Comparison of ENCODE assay signal across 14 cellular contexts in the genomic region with DNA sequence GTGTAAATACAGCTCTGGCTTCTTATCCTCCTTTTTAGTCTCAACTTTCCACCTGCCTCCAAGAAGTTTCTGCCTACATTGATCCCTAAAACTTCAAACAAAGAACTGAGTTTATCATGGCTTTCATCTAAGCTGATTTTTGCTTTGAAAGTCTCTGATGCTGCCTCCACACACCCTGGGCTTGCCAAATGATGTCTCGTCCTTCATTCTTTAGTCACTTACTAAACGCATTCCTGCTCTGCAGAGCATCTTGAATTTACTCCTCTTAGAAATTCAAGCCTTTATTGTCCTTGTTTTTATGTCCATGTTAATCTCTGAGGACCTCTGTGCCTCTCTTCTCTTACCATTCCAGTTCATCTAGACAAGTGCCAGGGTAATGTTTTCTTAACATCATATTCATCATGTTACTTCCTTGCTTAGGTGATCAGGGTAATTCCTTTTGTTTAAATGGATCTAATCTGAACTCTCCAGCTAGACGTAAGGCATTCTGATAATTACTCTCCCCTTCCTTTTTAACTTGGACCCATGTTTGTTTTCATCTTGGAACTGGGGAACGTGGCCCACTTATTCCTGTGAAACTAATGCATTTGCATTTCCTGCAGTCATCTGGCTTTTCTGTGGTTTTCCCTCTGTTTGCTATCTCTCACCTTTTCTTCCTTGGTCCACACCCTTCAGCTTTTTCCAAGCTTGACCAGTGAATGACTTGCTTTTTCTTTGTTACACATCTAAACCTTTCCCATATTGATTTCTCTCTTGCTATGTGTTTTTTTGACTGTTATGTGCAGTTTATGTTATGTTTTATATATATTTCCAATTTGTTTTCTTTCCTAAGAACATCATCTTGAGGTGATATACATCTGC. TPM values are rescaled to one million over a fixed set of nuclear protein-coding genes. Genes with fewer than 3 reads are reported as not detected.
DNase-seq lines count a peak whose midpoint lies in the region; ATAC-seq, FAIRE-seq and TF ChIP-seq lines count a peak whose summit lies in the region.
"Had no signal": no experiment of that assay in that cellular context is flagged by ENCODE, and none has a peak within 500 bp of the region (broad histone marks: within the 10 kb centered on the region; RNA-seq: fewer than 3 reads in every experiment).

No MANE protein-coding gene starts in this region.

- POLR2A ChIA-PET in A549 (lab: Yijun Ruan, JAX): no interaction called here
- POLR2A ChIA-PET in CD4-positive, alpha-beta memory T cell (lab: Charles Lee; ENCODE audit: partially characterized antibody): no interaction called here

- H3K36me3 Mint-ChIP-seq in dendritic cell treated with granulocyte-macrophage colony-stimulating factor and Interleukin-4, amounts not matched to agents 40 ng/mL and 50 ng/mL, for 4 days (ENCODE audit: low read depth): peaks cover 38% of the 10 kb centered on the region
- peaks cover 23% of the 10 kb centered on the region for H3K36me3 Mint-ChIP-seq in nephron progenitor cell (ENCODE audit: low read depth)
- H3K36me3 Mint-ChIP-seq in CD4-positive, alpha-beta memory T cell: peaks cover 8 to 27% of the 10 kb centered on the region in 2 donors

- FAIRE-seq in A549 (lab: Jason Lieb, UNC): peak; percentile 86
- FAIRE-seq: keratinocyte had no signal

- H3K4me1 Mint-ChIP-seq in dendritic cell treated with granulocyte-macrophage colony-stimulating factor and Interleukin-4, amounts not matched to agents 40 ng/mL and 50 ng/mL, for 4 days (ENCODE audit: low read depth): peaks cover 41% of the 10 kb centered on the region
- H3K4me1 Mint-ChIP-seq in nephron progenitor cell: peaks cover 58% of the 10 kb centered on the region
- peaks cover 5 to 11% (median 8%) of the 10 kb centered on the region in 4 donors for H3K4me1 Mint-ChIP-seq in CD4-positive, alpha-beta memory T cell

- no peak for TF ChIP-seq RAD21 in A549 (conservative IDR thresholded peaks at IDR 0.05 in 1 of 2, IDR thresholded peaks at IDR 0.05 in 1 of 2)

- H3K4me3 ChIP-seq in A549: no peak overlapping the region
- no peak overlapping the region for H3K4me3 ChIP-seq in HUES64 (ENCODE audit: low read length)
- no peak overlapping the region for H3K4me3 ChIP-seq in CD4-positive, alpha-beta memory T cell (ENCODE audit: low read length in 2 of 2)
- H3K4me3 ChIP-seq: SJCRH30 had no signal

- TF ChIP-seq CTCF in A549 (IDR thresholded peaks at IDR 0.05) (no peak), nephron progenitor cell (IDR thresholded peaks at IDR 0.05) (no peak)

- peak overlapping the region; percentile 7; the same call in 1 of the 2 replicates for H3K9ac ChIP-seq in HUES64 (ENCODE audit: low read depth, low read length)

- H3K27ac Mint-ChIP-seq in dendritic cell treated with granulocyte-macrophage colony-stimulating factor and Interleukin-4, amounts not matched to agents 40 ng/mL and 50 ng/mL, for 4 days: peak overlapping the region; percentile 80
- H3K27ac Mint-ChIP-seq in nephron progenitor cell: peak overlapping the region; percentile 16
- peak overlapping the region in 1 of 7 donors; percentile 17 for H3K27ac Mint-ChIP-seq in CD4-positive, alpha-beta memory T cell
- H3K27ac Mint-ChIP-seq: activated naive CD4-positive, alpha-beta T cell treated with anti-CD3 and anti-CD28 coated beads, Interleukin-2, amount 50 U/mL, for 24 hours had no signal

- peak overlapping the region; percentile 32 for H3K4me2 ChIP-seq in A549

- H3K27ac ChIP-seq in A549 (peak overlapping the region; percentile 37 to 74), HUES64 (ENCODE audit: low read depth, low read length) (peak overlapping the region; percentile 89)
- H3K27ac ChIP-seq in CD4-positive, alpha-beta memory T cell (ENCODE audit: low read depth, low read length): no peak overlapping the region
- H3K27ac ChIP-seq: foreskin keratinocyte had no signal

- CTCF ChIA-PET in A549 (lab: Yijun Ruan, JAX): interaction anchor here (0.6 to 2.5 kb wide), 15 partner anchors 10 to 1075 kb away, joined by 3 to 20 read pairs (median 5); no protein-coding TSS in a partner anchor
- CTCF ChIA-PET in CD4-positive, alpha-beta memory T cell (lab: Charles Lee; ENCODE audit: partially characterized antibody): interaction anchor here (1.0 to 1.4 kb wide), 2 partner anchors 10 to 67 kb away, joined by 3 to 4 read pairs; no protein-coding TSS in a partner anchor

- no peak for TF ChIP-seq POLR2A in A549 (IDR thresholded peaks at IDR 0.05; ENCODE audit: low read length)

- ATAC-seq in A549 (no peak), GM21786 (IDR thresholded peaks at IDR 0.05; ENCODE audit: unreplicated experiment) (no peak)
- ATAC-seq: foreskin keratinocyte; naive thymus-derived CD8-positive, alpha-beta T cell had no signal

- TF ChIP-seq EP300 in A549 (IDR thresholded peaks at IDR 0.05): no peak

- no peak for DNase-seq in A549 (ENCODE audit: low read depth in 1 of 2, low spot score in 1 of 2)
- no peak for DNase-seq in nephron progenitor cell
- no peak for DNase-seq in NCI-H1694 treated with DMSO at 0.1 percent for 48 hours (lab: John Stamatoyannopoulos, UW)
- no peak for DNase-seq in retina
- DNase-seq in CD4-positive, alpha-beta memory T cell: no peak
- DNase-seq: foreskin keratinocyte; naive thymus-derived CD8-positive, alpha-beta T cell; NK-92 treated with Interleukin-12 subunit alpha and Interleukin-12 subunit beta, amount 100 ng/mL, for 24 hours; SJCRH30 had no signal

- H3K9me3 Mint-ChIP-seq in dendritic cell treated with granulocyte-macrophage colony-stimulating factor and Interleukin-4, amounts not matched to agents 40 ng/mL and 50 ng/mL, for 4 days: peaks cover 11% of the 10 kb centered on the region
- peaks cover 11% of the 10 kb centered on the region for H3K9me3 Mint-ChIP-seq in nephron progenitor cell
- H3K9me3 Mint-ChIP-seq in CD4-positive, alpha-beta memory T cell: peaks cover 0 to 3% (median 0%) of the 10 kb centered on the region in 8 donors

- H3K9me3 ChIP-seq in A549 (0 out of 3 replicates have a peak, but pooled peaks cover 9% of the 10 kb centered on the region), HUES64 (ENCODE audit: insufficient read depth, low read depth, low read length) (peaks cover 6% of the 10 kb centered on the region; the same call in 1 of the 2 replicates)
- no peaks in the 10 kb centered on the region for H3K9me3 ChIP-seq in CD4-positive, alpha-beta memory T cell (ENCODE audit: control insufficient read depth in 1 of 2, low read length in 2 of 2)
- H3K9me3 ChIP-seq: SJCRH30 had no signal

- no peaks in the 10 kb centered on the region for H3K27me3 ChIP-seq in HUES64 (ENCODE audit: insufficient read depth, low read length)
- H3K27me3 ChIP-seq in CD4-positive, alpha-beta memory T cell (ENCODE audit: insufficient read depth, low read length): no peaks in the 10 kb centered on the region
- H3K27me3 ChIP-seq: foreskin keratinocyte, SJCRH30 had no signal

- H3K4me1 ChIP-seq in A549 (peaks cover 48% of the 10 kb centered on the region), HUES64 (ENCODE audit: insufficient read depth, low read length) (peaks cover 75% of the 10 kb centered on the region)
- H3K4me1 ChIP-seq in CD4-positive, alpha-beta memory T cell (ENCODE audit: insufficient read depth, low read length): no peaks in the 10 kb centered on the region
- H3K4me1 ChIP-seq: foreskin keratinocyte had no signal

- H3K27me3 Mint-ChIP-seq in dendritic cell treated with granulocyte-macrophage colony-stimulating factor and Interleukin-4, amounts not matched to agents 40 ng/mL and 50 ng/mL, for 4 days: no peaks in the 10 kb centered on the region
- no peaks in the 10 kb centered on the region for H3K27me3 Mint-ChIP-seq in nephron progenitor cell (ENCODE audit: low read depth, poor library complexity)
- H3K27me3 Mint-ChIP-seq in CD4-positive, alpha-beta memory T cell: no peaks in the 10 kb centered on the region
- H3K27me3 Mint-ChIP-seq: activated naive CD4-positive, alpha-beta T cell treated with anti-CD3 and anti-CD28 coated beads, Interleukin-2, amount 50 U/mL, for 24 hours; naive thymus-derived CD8-positive, alpha-beta T cell had no signal

- H3K36me3 ChIP-seq in HUES64 (ENCODE audit: insufficient read depth, low read length): no peaks in the 10 kb centered on the region; the same call in 1 of the 2 replicates
- H3K36me3 ChIP-seq in CD4-positive, alpha-beta memory T cell (ENCODE audit: insufficient read depth, low read length): no peaks in the 10 kb centered on the region
- H3K36me3 ChIP-seq: SJCRH30 had no signal

- intact Hi-C loops in dendritic cell treated with granulocyte-macrophage colony-stimulating factor and Interleukin-4, amounts not matched to agents 40 ng/mL and 50 ng/mL, for 4 days (cut with micrococcal nuclease): loop anchor here (2.0 to 10.0 kb wide), 2 partner anchors 13 to 737 kb away; no protein-coding TSS in a partner anchor
- intact Hi-C loops in CD4-positive, alpha-beta memory T cell (cut with micrococcal nuclease): no loop called here

- 46% methylated on average over 4 of the region's 4 CpGs for WGBS in A549 (ENCODE audit: missing lambda C conversion rate)
- WGBS in HUES64: 26% methylated on average over 4 of the region's 4 CpGs

- H3K4me3 Mint-ChIP-seq in dendritic cell treated with granulocyte-macrophage colony-stimulating factor and Interleukin-4, amounts not matched to agents 40 ng/mL and 50 ng/mL, for 4 days: no peak overlapping the region
- H3K4me3 Mint-ChIP-seq in nephron progenitor cell: peak overlapping the region; percentile 16
- H3K4me3 Mint-ChIP-seq in CD4-positive, alpha-beta memory T cell: no peak overlapping the region
- H3K4me3 Mint-ChIP-seq: activated naive CD4-positive, alpha-beta T cell treated with anti-CD3 and anti-CD28 coated beads, Interleukin-2, amount 50 U/mL, for 24 hours; naive thymus-derived CD8-positive, alpha-beta T cell had no signal

TF ChIP-seq in A549, 52 proteins besides CTCF, POLR2A, EP300 and RAD21 (continues in another document):
- TF ChIP-seq MAFK (IDR thresholded peaks at IDR 0.05; ENCODE audit: partially characterized antibody): no peak

RNA-seq across cellular contexts. Expression of a gene that starts 33.1 kb away (rescaled TPM):
- 7.5 and 8.0 TPM in 2 replicates for polyA plus RNA-seq in A549 (2011; rRNA removed)
- 0.83 and 1.0 TPM in 2 replicates for polyA plus RNA-seq in A549 (2012; cell fraction: cytosol; rRNA removed)
- 2.0 and 2.9 TPM in 2 replicates for polyA plus RNA-seq in A549 (2012; cell fraction: nucleus; rRNA removed)
- 3.3 to 3.5 TPM (median 3.4 TPM) in 3 replicates for polyA plus RNA-seq in A549 (2017; fragmentation: RNase III; extraction: RNeasy Plus Mini Kit Qiagen cat#74134 plus additional on column Dnase treatment)
- polyA minus RNA-seq in A549 (2011; rRNA and poly(A)+ RNA removed): 17.4 and 18.8 TPM in 2 replicates
- polyA plus RNA-seq in HUES64 (2013, experiment 1 of 2): 4.0 TPM
- polyA plus RNA-seq in HUES64 (2013, experiment 2 of 2): 4.1 TPM
- total RNA-seq in CD4-positive, alpha-beta memory T cell: 1 to 10 TPM; 6.3 to 6.6 TPM
- 1 to 10 TPM; 1.5 to 1.7 TPM for polyA plus RNA-seq in CD4-positive, alpha-beta memory T cell

RNA-seq across cellular contexts. Expression of a gene that starts 34.2 kb away (rescaled TPM):
- polyA plus RNA-seq in A549 (2011; rRNA removed): 85.2 and 94.2 TPM in 2 replicates
- 16.8 and 17.8 TPM in 2 replicates for polyA plus RNA-seq in A549 (2012; cell fraction: cytosol; rRNA removed)
- polyA plus RNA-seq in A549 (2012; cell fraction: nucleus; rRNA removed): 4.5 and 7.3 TPM in 2 replicates
- polyA plus RNA-seq in A549 (2017; fragmentation: RNase III; extraction: RNeasy Plus Mini Kit Qiagen cat#74134 plus additional on column Dnase treatment): 24.3 to 27.6 TPM (median 25.8 TPM) in 3 replicates
- 24.7 and 24.9 TPM in 2 replicates for polyA minus RNA-seq in A549 (2011; rRNA and poly(A)+ RNA removed)
- polyA plus RNA-seq in HUES64 (2013, experiment 1 of 2): 15.4 TPM
- 18.9 TPM for polyA plus RNA-seq in HUES64 (2013, experiment 2 of 2)
- total RNA-seq in CD4-positive, alpha-beta memory T cell: 10 to 100 TPM; 14.6 to 14.8 TPM
- polyA plus RNA-seq in CD4-positive, alpha-beta memory T cell: 10 to 100 TPM; 34.3 to 34.9 TPM
